ENCODE assay signal across 27 cellular contexts in the genomic region with DNA sequence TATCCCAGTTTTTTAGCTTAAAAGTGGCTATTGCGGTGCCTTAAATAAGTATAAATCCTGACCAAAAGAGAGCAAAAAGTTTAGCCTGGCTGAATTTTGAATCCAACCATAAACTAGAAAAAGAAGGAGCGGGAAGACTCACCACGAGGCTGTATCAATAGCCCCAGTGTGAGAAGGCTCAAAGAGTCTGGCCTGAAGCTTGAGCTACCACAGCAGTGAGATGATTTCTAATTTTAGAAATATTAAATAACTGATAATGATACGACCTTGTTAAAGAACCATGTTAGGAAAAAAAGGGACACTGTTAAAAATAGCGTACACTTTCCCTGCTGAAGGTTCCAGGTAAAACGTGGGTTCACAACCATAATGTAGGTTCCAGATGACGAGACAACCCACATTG.
"Had no signal": no experiment of that assay in that cellular context is flagged by ENCODE, and none has a peak within 500 bp of the region (broad histone marks: within the 10 kb centered on the region; RNA-seq: fewer than 3 reads in every experiment).

No MANE protein-coding gene starts in this region.

- H3K4me3 Mint-ChIP-seq: immature natural killer cell; naive B cell; natural killer cell; nephron progenitor cell; neural progenitor cell; stimulated activated effector memory CD8-positive, alpha-beta T cell treated with anti-CD3 and anti-CD28 coated beads, Interleukin-12 subunit alpha, Interleukin-12 subunit beta, amount 100 ng/mL, for 72 hours; stimulated activated naive CD8-positive, alpha-beta T cell treated with anti-CD3 and anti-CD28 coated beads, Interleukin-15, amount 100 ng/mL, for 72 hours; type B pancreatic cell had no signal

- H3K27ac Mint-ChIP-seq: immature natural killer cell; naive B cell; natural killer cell; nephron progenitor cell; neural progenitor cell; stimulated activated effector memory CD8-positive, alpha-beta T cell treated with anti-CD3 and anti-CD28 coated beads, Interleukin-12 subunit alpha, Interleukin-12 subunit beta, amount 100 ng/mL, for 72 hours; type B pancreatic cell had no signal

- H2AFZ ChIP-seq: neural progenitor cell, parathyroid adenoma had no signal

- H3K27ac ChIP-seq: lower lobe of right lung, neural progenitor cell, neutrophil, parathyroid adenoma, tibial nerve, uterus had no signal

- H3K27me3 Mint-ChIP-seq: stimulated activated naive CD8-positive, alpha-beta T cell treated with anti-CD3 and anti-CD28 coated beads, Interleukin-15, amount 100 ng/mL, for 72 hours; type B pancreatic cell had no signal

- ATAC-seq: lower lobe of right lung; natural killer cell; sciatic nerve; stimulated activated effector memory CD8-positive, alpha-beta T cell treated with anti-CD3 and anti-CD28 coated beads, Interleukin-12 subunit alpha, Interleukin-12 subunit beta, amount 100 ng/mL, for 72 hours; stimulated activated naive CD8-positive, alpha-beta T cell treated with anti-CD3 and anti-CD28 coated beads, Interleukin-15, amount 100 ng/mL, for 72 hours had no signal

- H3K9me3 ChIP-seq: lower lobe of right lung, neutrophil, tibial nerve, uterus had no signal

- H3K4me2 ChIP-seq: neural progenitor cell, smooth muscle cell had no signal

- H3K4me1 ChIP-seq: lower lobe of right lung, neural progenitor cell, parathyroid adenoma, uterus had no signal

- H3K27me3 ChIP-seq: neural progenitor cell, neutrophil, tibial nerve, uterus had no signal

- H3K36me3 ChIP-seq: lower lobe of right lung, neural progenitor cell, neutrophil, tibial nerve, uterus had no signal

- H3K9me3 Mint-ChIP-seq: naive B cell, nephron progenitor cell, neural progenitor cell, type B pancreatic cell had no signal

- H3K36me3 Mint-ChIP-seq: immature natural killer cell; naive B cell; natural killer cell; neural progenitor cell; stimulated activated effector memory CD8-positive, alpha-beta T cell treated with anti-CD3 and anti-CD28 coated beads, Interleukin-12 subunit alpha, Interleukin-12 subunit beta, amount 100 ng/mL, for 72 hours; type B pancreatic cell had no signal

- H3K4me1 Mint-ChIP-seq: immature natural killer cell; naive B cell; natural killer cell; nephron progenitor cell; neural progenitor cell; stimulated activated effector memory CD8-positive, alpha-beta T cell treated with anti-CD3 and anti-CD28 coated beads, Interleukin-12 subunit alpha, Interleukin-12 subunit beta, amount 100 ng/mL, for 72 hours; stimulated activated naive CD8-positive, alpha-beta T cell treated with anti-CD3 and anti-CD28 coated beads, Interleukin-15, amount 100 ng/mL, for 72 hours had no signal

- DNase-seq: hypothalamus; immature natural killer cell; kidney; lower lobe of right lung; mammary epithelial cell; mesenchymal stem cell; naive B cell; natural killer cell; nephron progenitor cell; occipital lobe; right cardiac atrium; stimulated activated CD4-positive, alpha-beta T cell treated with anti-CD3 and anti-CD28 coated beads, Interleukin-12 subunit alpha, Interleukin-12 subunit beta, amount 100 ng/mL, for 4 hours; stimulated activated CD4-positive, alpha-beta T cell treated with anti-CD3 and anti-CD28 coated beads, Interleukin-15, amount 100 ng/mL, for 24 hours; stimulated activated CD4-positive, alpha-beta T cell treated with anti-CD3 and anti-CD28 coated beads, Interleukin-2, amount 100 ng/mL, for 24 hours; stimulated activated CD4-positive, alpha-beta T cell treated with anti-CD3 and anti-CD28 coated beads, Interleukin-4, amount 100 ng/mL, for 24 hours; stimulated activated naive CD4-positive, alpha-beta T cell; stimulated activated naive CD8-positive, alpha-beta T cell treated with anti-CD3 and anti-CD28 coated beads, Interleukin-15, amount 100 ng/mL, for 72 hours; substantia nigra; uterus had no signal

- H3K79me2 ChIP-seq: parathyroid adenoma had no signal

- H3K4me3 ChIP-seq: lower lobe of right lung, neural progenitor cell, smooth muscle cell, tibial nerve, uterus had no signal

- H3K9ac ChIP-seq: neural progenitor cell, parathyroid adenoma had no signal
